15 cellular contexts compared by ENCODE assay signal in genomic region chr7:47495269-47495875, GRCh38.
DNase-seq lines count a peak whose midpoint lies in the region; ATAC-seq, FAIRE-seq and TF ChIP-seq lines count a peak whose summit lies in the region.
"Had no signal": no experiment of that assay in that cellular context is flagged by ENCODE, and none has a peak within 500 bp of the region (broad histone marks: within the 10 kb centered on the region; RNA-seq: fewer than 3 reads in every experiment).

No MANE protein-coding gene starts in this region.

- H3K4me3 ChIP-seq in DOHH2 (ENCODE audit: low read length) (no peak overlapping the region), brain microvascular endothelial cell (ENCODE audit: low read depth, low read length) (no peak overlapping the region), kidney (ENCODE audit: low read length in 2 of 2) (no peak overlapping the region), smooth muscle cell (no peak overlapping the region), HAP-1 (no peak overlapping the region)

- H4K20me1 ChIP-seq in DOHH2 (ENCODE audit: control insufficient read depth, insufficient read depth, low read depth, low read length) (no peaks in the 10 kb centered on the region), smooth muscle cell (ENCODE audit: low read depth) (no peaks in the 10 kb centered on the region)

- H3F3A ChIP-seq in DOHH2 (ENCODE audit: control insufficient read depth, insufficient read depth), result peaks cover 17% of the 10 kb centered on the region
- peaks cover 11% of the 10 kb centered on the region for H3F3A ChIP-seq in smooth muscle cell (ENCODE audit: low read depth)

- H2AFZ ChIP-seq in smooth muscle cell (ENCODE audit: low read depth), result no peak overlapping the region

- TF ChIP-seq CTCF in DOHH2 (IDR thresholded peaks at IDR 0.05; ENCODE audit: low read depth, low read length, poor library complexity, severe bottlenecking) (no peak), brain microvascular endothelial cell (IDR thresholded peaks at IDR 0.05; ENCODE audit: low read depth, low read length, missing control alignments) (no peak), kidney (IDR thresholded peaks at IDR 0.05; ENCODE audit: borderline replicate concordance, extremely low read depth, insufficient read depth) (no peak), smooth muscle cell (IDR thresholded peaks at IDR 0.05; ENCODE audit: borderline replicate concordance, insufficient read depth, poor library complexity, severe bottlenecking) (no peak)

- 79% methylated on average over 12 of the region's 12 CpGs for WGBS in smooth muscle cell (ENCODE audit: low lambda C conversion rate)

- ATAC-seq in left colon, result no peak

- no peak for FAIRE-seq in kidney (lab: Jason Lieb, UNC)
- FAIRE-seq: bronchial epithelial cell had no signal

- H3K9ac ChIP-seq in kidney (ENCODE audit: low read length in 2 of 2) (peak overlapping the region in 1 of 2 donors; percentile 4), smooth muscle cell (ENCODE audit: low read depth) (no peak overlapping the region)

- no peaks in the 10 kb centered on the region for H3K27me3 ChIP-seq in DOHH2 (ENCODE audit: control insufficient read depth, low read length)
- no peaks in the 10 kb centered on the region for H3K27me3 ChIP-seq in brain microvascular endothelial cell (replicated peaks)
- H3K27me3 ChIP-seq in smooth muscle cell (ENCODE audit: low read depth), result no peaks in the 10 kb centered on the region
- no peaks in the 10 kb centered on the region for H3K27me3 ChIP-seq in HAP-1 (ENCODE audit: low read depth)

- no peak overlapping the region for H3K27ac ChIP-seq in DOHH2 (ENCODE audit: low read depth, low read length)
- peak overlapping the region; percentile 17 for H3K27ac ChIP-seq in brain microvascular endothelial cell
- H3K27ac ChIP-seq in kidney (ENCODE audit: low read depth in 2 of 2, low read length in 2 of 2), result peak overlapping the region; percentile 85 to 86
- H3K27ac ChIP-seq in smooth muscle cell (ENCODE audit: low read depth), result peak overlapping the region; percentile 69

- intact Hi-C loops in kidney (cut with DNase I) (no loop called here), left colon (cut with DNase I, micrococcal nuclease) (no loop called here)

- H3K79me2 ChIP-seq in DOHH2 (ENCODE audit: control insufficient read depth, low read length) (no peaks in the 10 kb centered on the region), smooth muscle cell (ENCODE audit: low read depth) (peaks cover 85% of the 10 kb centered on the region)

- H3K36me3 ChIP-seq in DOHH2 (ENCODE audit: control insufficient read depth, low read length) (no peaks in the 10 kb centered on the region), brain microvascular endothelial cell (replicated peaks) (no peaks in the 10 kb centered on the region), kidney (ENCODE audit: control insufficient read depth in 1 of 2, insufficient read depth in 2 of 2, low read length in 2 of 2) (peaks cover 0 to 4% of the 10 kb centered on the region in 2 donors), smooth muscle cell (ENCODE audit: low read depth) (no peaks in the 10 kb centered on the region), HAP-1 (replicated peaks) (peaks cover 7% of the 10 kb centered on the region)

- H3K4me1 ChIP-seq in DOHH2 (ENCODE audit: control insufficient read depth, low read length), result peaks cover 44% of the 10 kb centered on the region
- H3K4me1 ChIP-seq in kidney (ENCODE audit: control insufficient read depth in 1 of 2, insufficient read depth in 1 of 2, low read depth in 1 of 2, low read length in 2 of 2), result peaks cover 63 to 72% of the 10 kb centered on the region in 2 donors
- peaks cover 32% of the 10 kb centered on the region for H3K4me1 ChIP-seq in smooth muscle cell (ENCODE audit: low read depth)
- H3K4me1 ChIP-seq in HAP-1, result peaks cover 27% of the 10 kb centered on the region

- H3K4me2 ChIP-seq in DOHH2 (ENCODE audit: low read length) (peak overlapping the region; percentile 60; the same call in 1 of the 2 replicates), smooth muscle cell (peak overlapping the region; percentile 77)

- DNase-seq in brain microvascular endothelial cell, result no peak
- peak; percentile 67 for DNase-seq in kidney
- no peak for DNase-seq in smooth muscle cell (lab: John Stamatoyannopoulos, UW; ENCODE audit: unreplicated experiment)
- DNase-seq in MV-4-11 (lab: John Stamatoyannopoulos, UW), result no peak
- DNase-seq in activated naive CD4-positive, alpha-beta T cell treated with anti-CD3 and anti-CD28 coated beads, Interleukin-2, amount 50 U/mL, for 16 hours, result no peak
- no peak for DNase-seq in HAP-1 (ENCODE audit: low spot score in 2 of 2)
- DNase-seq in left colon, result no peak
- DNase-seq: ACHN; activated naive CD4-positive, alpha-beta T cell treated with Interleukin-2 at 50 U/mL for 16 hours; COR-L47; foreskin melanocyte; GF-D8; stimulated activated CD4-positive, alpha-beta T cell treated with anti-CD3 and anti-CD28 coated beads, Interleukin-2, amount 100 ng/mL, for 24 hours had no signal

- no peaks in the 10 kb centered on the region for H3K9me3 ChIP-seq in DOHH2 (ENCODE audit: control insufficient read depth, insufficient read depth, low read length)
- no peaks in the 10 kb centered on the region for H3K9me3 ChIP-seq in kidney (ENCODE audit: control insufficient read depth in 1 of 2, low read length in 2 of 2)
- H3K9me3 ChIP-seq in smooth muscle cell (replicated peaks; ENCODE audit: low read depth), result no peaks in the 10 kb centered on the region
- no peaks in the 10 kb centered on the region for H3K9me3 ChIP-seq in HAP-1

- in situ Hi-C loops in brain microvascular endothelial cell (cut with HindIII; ENCODE audit: low pct_ligation_motif_present, low sequenced_read_pairs) (no loop called here), HAP-1 (cut with MboI; ENCODE audit: low sequenced_read_pairs) (no loop called here)

- H3K9me2 ChIP-seq in DOHH2 (replicated peaks; ENCODE audit: control insufficient read depth, low read length), result no peaks in the 10 kb centered on the region
